18 cellular contexts compared by ENCODE assay signal in the genomic region with DNA sequence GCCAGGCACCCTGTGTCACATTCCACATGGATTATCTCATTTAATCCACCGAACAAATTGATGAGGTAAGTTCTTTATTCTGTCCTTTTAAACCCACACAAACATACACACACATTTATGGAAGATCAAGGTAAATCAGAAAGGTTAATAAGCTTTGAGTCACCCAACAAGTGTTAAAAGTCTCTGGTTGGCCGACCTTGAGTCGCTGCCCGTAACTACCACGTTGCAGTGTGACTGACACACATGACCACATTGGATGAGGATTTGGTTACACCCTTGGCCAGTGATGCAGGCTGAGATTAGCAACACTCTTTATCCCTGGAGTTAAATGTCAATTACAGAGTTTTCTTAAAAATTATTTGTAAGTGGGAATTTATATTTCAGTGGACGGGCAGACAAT. TPM values are rescaled to one million over a fixed set of nuclear protein-coding genes. Genes with fewer than 3 reads are reported as not detected.
A peak's percentile ranks its signal among the peaks of the same experiment; 100 is the strongest.
DNase-seq lines count a peak whose midpoint lies in the region; ATAC-seq and TF ChIP-seq lines count a peak whose summit lies in the region.
"Had no signal": no experiment of that assay in that cellular context is flagged by ENCODE, and none has a peak within 500 bp of the region (broad histone marks: within the 10 kb centered on the region; RNA-seq: fewer than 3 reads in every experiment).

No MANE protein-coding gene starts in this region.

- no peaks in the 10 kb centered on the region for H3F3A ChIP-seq in OCI-LY1 (ENCODE audit: insufficient read depth, low read length)

- no peaks in the 10 kb centered on the region for H3K9me2 ChIP-seq in OCI-LY1 (ENCODE audit: low read depth, low read length)

- H3K27ac ChIP-seq in OCI-LY1 (ENCODE audit: low read depth, low read length, poor library complexity, severe bottlenecking) (peak overlapping the region; percentile 99), transverse colon (peak overlapping the region in 1 of 4 donors; percentile 29)
- H3K27ac ChIP-seq: HL-60, tibial nerve had no signal

- H3K4me1 Mint-ChIP-seq in naive B cell, result peaks cover 64 to 85% (median 83%) of the 10 kb centered on the region in 3 donors

- H3K36me3 Mint-ChIP-seq in naive B cell, result peaks cover 19 to 29% of the 10 kb centered on the region in 2 donors

- H3K9ac ChIP-seq in OCI-LY1 (ENCODE audit: low read length), result peak overlapping the region; percentile 87

- no peak for TF ChIP-seq POLR2A in transverse colon (IDR thresholded peaks at IDR 0.05)

- TF ChIP-seq EP300 in transverse colon (IDR thresholded peaks at IDR 0.05; ENCODE audit: low read depth), result no peak

- ATAC-seq in GM18873 (IDR thresholded peaks at IDR 0.05; ENCODE audit: low FRiP score, unreplicated experiment), result peak; percentile 28
- peak; percentile 35 for ATAC-seq in HG02763 (IDR thresholded peaks at IDR 0.05; ENCODE audit: unreplicated experiment)
- ATAC-seq in naive B cell (ENCODE audit: low read depth in 2 of 2), result peak; percentile 61 to 65
- ATAC-seq: CD8-positive, alpha-beta T cell had no signal

- DNase-seq in naive B cell, result peak; percentile 41
- DNase-seq in NK-92 treated with Interleukin-12 subunit alpha and Interleukin-12 subunit beta, amount 100 ng/mL, for 24 hours (lab: John Stamatoyannopoulos, UW), result no peak
- DNase-seq in NCI-H1092 treated with DMSO at 0.1 percent for 48 hours (lab: John Stamatoyannopoulos, UW), result no peak
- no peak for DNase-seq in foreskin fibroblast
- DNase-seq in transverse colon, result no peak
- DNase-seq: activated CD4-positive, alpha-beta T cell treated with anti-CD3 and anti-CD28 coated beads, Interleukin-2, amount 50 U/mL, for 1 hour; CD8-positive, alpha-beta T cell; glutamatergic neuron; mesendoderm; MG63; NCI-H510A treated with DMSO at 0.1 percent for 48 hours; retina had no signal

- H3K36me3 ChIP-seq in OCI-LY1 (ENCODE audit: insufficient read depth, low read length), result peaks cover 52% of the 10 kb centered on the region
- H3K36me3 ChIP-seq in transverse colon, result no peaks in the 10 kb centered on the region
- H3K36me3 ChIP-seq: MG63 had no signal

- H3K4me1 ChIP-seq in OCI-LY1 (ENCODE audit: insufficient read depth, low read length, severe bottlenecking) (peaks cover 73% of the 10 kb centered on the region), transverse colon (peaks cover 0 to 22% (median 7%) of the 10 kb centered on the region in 4 donors)

- intact Hi-C loops in transverse colon (cut with DNase I; ENCODE audit: low total_unique reads), result no loop called here

- H3K4me2 ChIP-seq in OCI-LY1 (ENCODE audit: low read length), result peak overlapping the region; percentile 71

- no peak for TF ChIP-seq CTCF in OCI-LY1 (IDR thresholded peaks at IDR 0.05; ENCODE audit: low read length)
- TF ChIP-seq CTCF in foreskin fibroblast (IDR thresholded peaks at IDR 0.05; ENCODE audit: low read depth, low read length), result no peak
- no peak for TF ChIP-seq CTCF in transverse colon (IDR thresholded peaks at IDR 0.05)

- no peaks in the 10 kb centered on the region for H3K9me3 Mint-ChIP-seq in naive B cell
- H3K9me3 Mint-ChIP-seq: activated naive CD4-positive, alpha-beta T cell treated with anti-CD3 and anti-CD28 coated beads, Interleukin-2, amount 50 U/mL, for 24 hours had no signal

- no peak overlapping the region for H2AFZ ChIP-seq in OCI-LY1 (ENCODE audit: low read length)

- H4K20me1 ChIP-seq in OCI-LY1 (ENCODE audit: insufficient read depth, low read length), result no peaks in the 10 kb centered on the region

- in situ Hi-C loops in transverse colon (cut with MboI; ENCODE audit: low pct_ligation_motif_present in 1 of 4, low pct_unique_long_range_greater_than_20kb in 1 of 4, low sequenced_read_pairs in 3 of 4), result no loop called here

- H3K27me3 ChIP-seq in OCI-LY1 (ENCODE audit: insufficient read depth, low read length) (no peaks in the 10 kb centered on the region), transverse colon (no peaks in the 10 kb centered on the region)
- H3K27me3 ChIP-seq: MG63, tibial nerve had no signal

- peaks cover 62% of the 10 kb centered on the region for H3K79me2 ChIP-seq in OCI-LY1 (ENCODE audit: insufficient read depth, low read length)

- H3K4me3 Mint-ChIP-seq in naive B cell, result peak overlapping the region; percentile 33 to 86 (median 70)
- H3K4me3 Mint-ChIP-seq: activated naive CD4-positive, alpha-beta T cell treated with anti-CD3 and anti-CD28 coated beads, Interleukin-2, amount 50 U/mL, for 24 hours; CD8-positive, alpha-beta T cell had no signal

- WGBS in transverse colon (ENCODE audit: low coverage in 1 of 2), 2 donors, result 46 to 72% methylated on average over 6 of the region's 6 CpGs

- H3K27ac Mint-ChIP-seq in naive B cell, result peak overlapping the region; percentile 62 to 91 (median 79)
- H3K27ac Mint-ChIP-seq: activated naive CD4-positive, alpha-beta T cell treated with anti-CD3 and anti-CD28 coated beads, Interleukin-2, amount 50 U/mL, for 24 hours; CD8-positive, alpha-beta T cell had no signal

- H3K4me3 ChIP-seq in OCI-LY1 (ENCODE audit: low read depth, low read length, poor library complexity, severe bottlenecking) (peak overlapping the region; percentile 49), foreskin fibroblast (ENCODE audit: low read depth in 1 of 2, low read length in 2 of 2) (no peak overlapping the region), transverse colon (no peak overlapping the region)
- H3K4me3 ChIP-seq: MG63, tibial nerve had no signal

- H3K9me3 ChIP-seq in OCI-LY1 (ENCODE audit: low read length), result peaks cover 2% of the 10 kb centered on the region; the same call in 1 of the 2 replicates
- H3K9me3 ChIP-seq in transverse colon, result no peaks in the 10 kb centered on the region
- H3K9me3 ChIP-seq: MG63, tibial nerve had no signal

- no peaks in the 10 kb centered on the region for H3K27me3 Mint-ChIP-seq in naive B cell
- H3K27me3 Mint-ChIP-seq: activated naive CD4-positive, alpha-beta T cell treated with anti-CD3 and anti-CD28 coated beads, Interleukin-2, amount 50 U/mL, for 24 hours had no signal

RNA-seq across cellular contexts. Expression of gene FOXP1, which starts 19.2 kb away (rescaled TPM):
- polyA plus RNA-seq in naive B cell (ENCODE audit: low read depth in 6 of 6), result 100 to 1,000 TPM; 441 to 620 (median 523) TPM
- total RNA-seq in transverse colon, result 100 to 1,000 TPM; 102 to 260 (median 150) TPM
